ENCODE assay signal across 11 cellular contexts in the genomic region with DNA sequence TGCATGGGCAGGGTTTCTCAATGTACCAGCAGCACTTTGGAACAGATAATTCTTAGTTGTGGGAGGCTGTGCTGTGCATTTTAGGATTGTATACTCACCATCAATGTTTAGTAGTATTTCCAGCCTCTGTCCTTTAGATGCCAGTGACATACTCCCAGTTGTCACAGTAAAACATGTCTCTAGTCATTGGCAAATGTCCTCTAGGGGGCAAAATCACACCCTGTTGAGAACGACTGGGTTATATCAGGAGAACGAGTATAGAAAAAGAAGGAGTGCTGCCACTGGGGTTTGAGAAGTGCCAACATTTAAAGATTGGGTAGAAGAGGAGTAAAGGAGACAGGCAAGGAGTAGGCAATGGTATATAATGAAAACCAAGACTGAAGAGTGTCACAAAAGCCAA. TPM values are rescaled to one million over a fixed set of nuclear protein-coding genes. Genes with fewer than 3 reads are reported as not detected.
DNase-seq lines count a peak whose midpoint lies in the region; ATAC-seq and TF ChIP-seq lines count a peak whose summit lies in the region.
"Had no signal": no experiment of that assay in that cellular context is flagged by ENCODE, and none has a peak within 500 bp of the region (broad histone marks: within the 10 kb centered on the region; RNA-seq: fewer than 3 reads in every experiment).

No MANE protein-coding gene starts in this region.

- H3K27me3 Mint-ChIP-seq in activated CD4-positive, alpha-beta T cell treated with anti-CD3 and anti-CD28 coated beads for 36 hours: peaks cover 40% of the 10 kb centered on the region
- peaks cover 11% of the 10 kb centered on the region for H3K27me3 Mint-ChIP-seq in mesothelial cell of epicardium (ENCODE audit: low read depth)

- no peaks in the 10 kb centered on the region for H3K79me2 ChIP-seq in DOHH2 (ENCODE audit: control insufficient read depth, low read length)

- in situ Hi-C loops in ACHN (cut with HindIII; ENCODE audit: low pct_ligation_motif_present, low pct_unique_long_range_greater_than_20kb, low sequenced_read_pairs): no loop called here

- no peak overlapping the region for H3K4me2 ChIP-seq in DOHH2 (ENCODE audit: low read length)

- no peak overlapping the region for H3K27ac Mint-ChIP-seq in activated CD4-positive, alpha-beta T cell treated with anti-CD3 and anti-CD28 coated beads for 36 hours
- H3K27ac Mint-ChIP-seq in mesothelial cell of epicardium: no peak overlapping the region
- H3K27ac Mint-ChIP-seq: activated naive CD8-positive, alpha-beta T cell; T-helper 1 cell treated with Interleukin-12 subunit alpha and Interleukin-12 subunit beta and Interleukin-4 antibody, amounts not matched to agents 30 μg/mL and 1 μg/mL, for 36 hours had no signal

- ATAC-seq in activated CD4-positive, alpha-beta T cell treated with anti-CD3 and anti-CD28 coated beads for 36 hours: no peak
- ATAC-seq in GM18870 (IDR thresholded peaks at IDR 0.05; ENCODE audit: unreplicated experiment): no peak

- no peaks in the 10 kb centered on the region for H4K20me1 ChIP-seq in DOHH2 (ENCODE audit: control insufficient read depth, insufficient read depth, low read depth, low read length)

- DNase-seq in HFF-Myc (ENCODE audit: extremely low read depth, low read depth) (no peak), RPMI7951 (ENCODE audit: low read depth) (peak; percentile 48), iPS DF 6.9 (ENCODE audit: low read depth, low spot score) (peak; percentile 31), mesothelial cell of epicardium (ENCODE audit: low spot score in 2 of 2, unreplicated experiment in 2 of 2) (no peak), ACHN (no peak)
- DNase-seq in activated CD4-positive, alpha-beta T cell treated with anti-CD3 and anti-CD28 coated beads for 36 hours: no peak

- peaks cover 18% of the 10 kb centered on the region for H3K4me1 ChIP-seq in DOHH2 (ENCODE audit: control insufficient read depth, low read length)
- H3K4me1 ChIP-seq in iPS DF 6.9 (ENCODE audit: control insufficient read depth, insufficient read depth, low read length): 0 out of 2 replicates have a peak, but pooled peaks cover 1% of the 10 kb centered on the region

- no peaks in the 10 kb centered on the region for H3K9me3 Mint-ChIP-seq in activated CD4-positive, alpha-beta T cell treated with anti-CD3 and anti-CD28 coated beads for 36 hours (ENCODE audit: low read depth)
- H3K9me3 Mint-ChIP-seq in mesothelial cell of epicardium: peaks cover 13% of the 10 kb centered on the region
- H3K9me3 Mint-ChIP-seq: T-helper 1 cell treated with Interleukin-12 subunit alpha and Interleukin-12 subunit beta and Interleukin-4 antibody, amounts not matched to agents 30 μg/mL and 1 μg/mL, for 36 hours had no signal

- H3K9me2 ChIP-seq in DOHH2 (replicated peaks; ENCODE audit: control insufficient read depth, low read length): no peaks in the 10 kb centered on the region

- H3F3A ChIP-seq in DOHH2 (ENCODE audit: control insufficient read depth, insufficient read depth): no peaks in the 10 kb centered on the region

- H3K27me3 ChIP-seq in DOHH2 (ENCODE audit: control insufficient read depth, low read length): peaks cover 7% of the 10 kb centered on the region; the same call in 1 of the 2 replicates
- H3K27me3 ChIP-seq in iPS DF 6.9 (ENCODE audit: control insufficient read depth, insufficient read depth, low read length): no peaks in the 10 kb centered on the region

- peak; percentile 84 for TF ChIP-seq CTCF in DOHH2 (IDR thresholded peaks at IDR 0.05; ENCODE audit: low read depth, low read length, poor library complexity, severe bottlenecking)
- peak; percentile 19 for TF ChIP-seq CTCF in HFF-Myc (IDR thresholded peaks at IDR 0.05; ENCODE audit: low read depth, low read length, missing control alignments)
- no peak for TF ChIP-seq CTCF in mesothelial cell of epicardium (IDR thresholded peaks at IDR 0.05; ENCODE audit: unreplicated experiment)

- H3K36me3 ChIP-seq in DOHH2 (ENCODE audit: control insufficient read depth, low read length) (no peaks in the 10 kb centered on the region), iPS DF 6.9 (ENCODE audit: control insufficient read depth, insufficient read depth, low read length) (no peaks in the 10 kb centered on the region)

- H3K27ac ChIP-seq in DOHH2 (ENCODE audit: low read depth, low read length): no peak overlapping the region
- no peak overlapping the region for H3K27ac ChIP-seq in iPS DF 6.9 (ENCODE audit: low read length)
- H3K27ac ChIP-seq: skin epidermis had no signal

- no peak overlapping the region for H3K4me3 Mint-ChIP-seq in activated CD4-positive, alpha-beta T cell treated with anti-CD3 and anti-CD28 coated beads for 36 hours
- H3K4me3 Mint-ChIP-seq in mesothelial cell of epicardium: no peak overlapping the region
- H3K4me3 Mint-ChIP-seq: activated naive CD8-positive, alpha-beta T cell; T-helper 1 cell treated with Interleukin-12 subunit alpha and Interleukin-12 subunit beta and Interleukin-4 antibody, amounts not matched to agents 30 μg/mL and 1 μg/mL, for 36 hours had no signal

- H3K9me3 ChIP-seq in DOHH2 (ENCODE audit: control insufficient read depth, insufficient read depth, low read length): no peaks in the 10 kb centered on the region
- H3K9me3 ChIP-seq in iPS DF 6.9 (ENCODE audit: control insufficient read depth, insufficient read depth, low read length): no peaks in the 10 kb centered on the region

- H3K36me3 Mint-ChIP-seq in activated CD4-positive, alpha-beta T cell treated with anti-CD3 and anti-CD28 coated beads for 36 hours (ENCODE audit: low read depth): no peaks in the 10 kb centered on the region
- H3K36me3 Mint-ChIP-seq in mesothelial cell of epicardium: peaks cover 3% of the 10 kb centered on the region
- H3K36me3 Mint-ChIP-seq: activated naive CD8-positive, alpha-beta T cell had no signal

- H3K4me1 Mint-ChIP-seq in activated CD4-positive, alpha-beta T cell treated with anti-CD3 and anti-CD28 coated beads for 36 hours: peaks cover 21% of the 10 kb centered on the region
- peaks cover 9% of the 10 kb centered on the region for H3K4me1 Mint-ChIP-seq in mesothelial cell of epicardium

- intact Hi-C loops in activated CD4-positive, alpha-beta T cell treated with anti-CD3 and anti-CD28 coated beads for 36 hours (cut with DNase I, micrococcal nuclease): loop anchor here in 1 of 2 experiments (5.0 kb wide), 1 partner anchor 33 kb away; no protein-coding TSS in a partner anchor

- WGBS in iPS DF 6.9 (ENCODE audit: insufficient coverage, insufficient read length): no CpG with 5 or more reads among the region's 2 CpGs

- POLR2A ChIA-PET in activated CD4-positive, alpha-beta T cell treated with anti-CD3 and anti-CD28 coated beads for 36 hours (lab: Charles Lee): no interaction called here

- H3K4me3 ChIP-seq in DOHH2 (ENCODE audit: low read length) (no peak overlapping the region), HFF-Myc (replicated peaks; ENCODE audit: low read depth, low read length) (no peak overlapping the region), iPS DF 6.9 (ENCODE audit: low read length) (no peak overlapping the region)
- H3K4me3 ChIP-seq: skin epidermis had no signal

- CTCF ChIA-PET in activated CD4-positive, alpha-beta T cell treated with anti-CD3 and anti-CD28 coated beads for 36 hours (lab: Charles Lee): interaction anchor here (1.6 kb wide), 1 partner anchor 22 kb away, joined by 5 read pairs; no protein-coding TSS in a partner anchor

RNA-seq across cellular contexts. Expression of gene SMIM36, which starts 37.9 kb away (rescaled TPM):
- total RNA-seq in RPMI7951 (2014; rRNA removed; shearing (Covaris generic)): not detected in 2 replicates
- total RNA-seq in activated CD4-positive, alpha-beta T cell treated with anti-CD3 and anti-CD28 coated beads for 36 hours: not detected
- not detected in 3 replicates for total RNA-seq in mesothelial cell of epicardium

Comparison
In these comparisons a context has a peak if more than half of its experiments do, and no peak if none do; other contexts are left out.
1. DNase-seq: peak in RPMI7951 (single experiment) and iPS DF 6.9 (single experiment); none in HFF-Myc (single experiment), activated CD4-positive, alpha-beta T cell treated with anti-CD3 and anti-CD28 coated beads for 36 hours (single experiment), mesothelial cell of epicardium (0 of 2) and ACHN (single experiment).